9 cellular contexts compared by ENCODE assay signal in genomic region chr2:234191819-234192407, GRCh38.
DNase-seq lines count a peak whose midpoint lies in the region; ATAC-seq, FAIRE-seq and TF ChIP-seq lines count a peak whose summit lies in the region.
"Had no signal": no experiment of that assay in that cellular context is flagged by ENCODE, and none has a peak within 500 bp of the region (broad histone marks: within the 10 kb centered on the region; RNA-seq: fewer than 3 reads in every experiment).

No MANE protein-coding gene starts in this region.

- H3K79me2 ChIP-seq in osteoblast (ENCODE audit: insufficient read depth, low read length), result no peaks in the 10 kb centered on the region

- no peaks in the 10 kb centered on the region for H3K9me3 ChIP-seq in osteoblast (ENCODE audit: low read depth, low read length)
- H3K9me3 ChIP-seq: spleen had no signal

- no peak for ATAC-seq in GM18861 (IDR thresholded peaks at IDR 0.05; ENCODE audit: unreplicated experiment)

- peak overlapping the region; percentile 2 for H3K27ac ChIP-seq in cingulate gyrus (ENCODE audit: low read depth, low read length)
- H3K27ac ChIP-seq in osteoblast (ENCODE audit: low read depth, low read length), result no peak overlapping the region
- H3K27ac ChIP-seq: spleen had no signal

- FAIRE-seq in urothelium cell line (lab: Jason Lieb, UNC), result no peak

- H4K20me1 ChIP-seq in osteoblast (ENCODE audit: insufficient read depth, low read length), result no peaks in the 10 kb centered on the region

- no peak overlapping the region for H3K4me2 ChIP-seq in osteoblast (ENCODE audit: insufficient read depth, low read length)

- no peaks in the 10 kb centered on the region for H3K36me3 ChIP-seq in osteoblast (ENCODE audit: insufficient read depth, low read length)
- H3K36me3 ChIP-seq: spleen had no signal

- H3K4me1 ChIP-seq in osteoblast (ENCODE audit: insufficient read depth, low read length), result no peaks in the 10 kb centered on the region
- H3K4me1 ChIP-seq: spleen had no signal

- no peak overlapping the region for H2AFZ ChIP-seq in osteoblast (ENCODE audit: low read length)

- H3K4me3 ChIP-seq in osteoblast (ENCODE audit: insufficient read depth, low read length), result no peak overlapping the region
- H3K4me3 ChIP-seq: spleen had no signal

- no peak for TF ChIP-seq CTCF in osteoblast (IDR thresholded peaks at IDR 0.05; ENCODE audit: extremely low read depth, low read depth, low read length)

- DNase-seq in NCI-H82 (lab: John Stamatoyannopoulos, UW) (peak; percentile 11), NCI-H82 treated with DMSO at 0.1 percent for 48 hours (lab: John Stamatoyannopoulos, UW; ENCODE audit: unreplicated experiment) (no peak), NCI-H345 treated with DMSO at 0.1 percent for 48 hours (lab: John Stamatoyannopoulos, UW; ENCODE audit: unreplicated experiment) (peak; percentile 92), urothelium cell line (ENCODE audit: low spot score) (peak; percentile 37), osteoblast (ENCODE audit: insufficient read length, low spot score, missing footprints) (no peak)
- DNase-seq in stimulated activated naive CD4-positive, alpha-beta T cell (lab: John Stamatoyannopoulos, UW), result no peak
- DNase-seq: spleen had no signal

- H3K27me3 ChIP-seq in osteoblast (ENCODE audit: insufficient read depth, low read length), result peaks cover 18% of the 10 kb centered on the region
- H3K27me3 ChIP-seq: spleen had no signal

Comparison
In these comparisons a context has a peak if more than half of its experiments do, and no peak if none do; other contexts are left out.
1. DNase-seq: peak in NCI-H82 (single experiment), NCI-H345 treated with DMSO at 0.1 percent for 48 hours (single experiment) and urothelium cell line (single experiment); none in NCI-H82 treated with DMSO at 0.1 percent for 48 hours (single experiment), osteoblast (single experiment) and stimulated activated naive CD4-positive, alpha-beta T cell (0 of 6).